27 cellular contexts compared by ENCODE assay signal in the genomic region with DNA sequence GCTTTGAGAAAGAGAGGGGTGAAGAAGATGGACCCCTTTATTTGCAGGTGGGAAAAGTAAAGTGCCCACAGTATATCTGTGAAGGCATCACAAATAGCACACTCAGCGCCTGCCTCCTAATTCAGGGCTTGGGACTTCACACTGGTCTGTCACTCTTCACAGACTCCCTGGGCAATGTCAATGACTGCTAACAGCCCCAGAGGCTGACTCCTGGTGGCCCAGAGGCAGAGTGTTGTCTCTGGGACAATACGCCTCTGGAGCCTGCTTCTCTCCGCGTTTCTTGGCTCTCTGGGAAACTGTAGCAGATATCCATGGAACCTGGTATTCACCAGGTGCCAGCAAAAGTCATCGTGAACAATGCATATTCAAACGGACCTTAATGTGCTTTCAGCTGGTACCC.
DNase-seq lines count a peak whose midpoint lies in the region; ATAC-seq, FAIRE-seq and TF ChIP-seq lines count a peak whose summit lies in the region.
"Had no signal": no experiment of that assay in that cellular context is flagged by ENCODE, and none has a peak within 500 bp of the region (broad histone marks: within the 10 kb centered on the region; RNA-seq: fewer than 3 reads in every experiment).

No MANE protein-coding gene starts in this region.

- H3K27me3 ChIP-seq in ACC112 (ENCODE audit: insufficient read depth, low read length) (no peaks in the 10 kb centered on the region), astrocyte (ENCODE audit: insufficient read depth, low read length) (no peaks in the 10 kb centered on the region)
- H3K27me3 ChIP-seq: BLaER1, ovary, Peyer's patch, tibial nerve had no signal

- H3K27ac ChIP-seq in ACC112 (ENCODE audit: low read depth, low read length) (peak overlapping the region; percentile 57; the same call in 1 of the 2 replicates), astrocyte (ENCODE audit: low read depth, low read length) (peak overlapping the region; percentile 90)
- H3K27ac ChIP-seq: BLaER1, ovary, Peyer's patch, tibial nerve had no signal

- H3K4me3 Mint-ChIP-seq in HFFc6 (no peak overlapping the region), astrocyte (ENCODE audit: unreplicated experiment) (no peak overlapping the region)
- H3K4me3 Mint-ChIP-seq: activated CD4-positive, alpha-beta memory T cell treated with anti-CD3 and anti-CD28 coated beads for 36 hours; activated naive CD8-positive, alpha-beta T cell treated with anti-CD3 and anti-CD28 coated beads for 36 hours; activated T-helper 17 cell treated with anti-CD3 and anti-CD28 coated beads, Interleukin-2, amount 50 U/mL, for 72 hours; central memory CD8-positive, alpha-beta T cell; dendritic cell treated with granulocyte-macrophage colony-stimulating factor and Interleukin-4, amounts not matched to agents 40 ng/mL and 50 ng/mL, for 4 days; T-cell had no signal

- no peaks in the 10 kb centered on the region; the same call in 1 of the 2 replicates for H3K27me3 Mint-ChIP-seq in HFFc6 (ENCODE audit: insufficient read depth)
- H3K27me3 Mint-ChIP-seq in astrocyte (ENCODE audit: low read depth, unreplicated experiment): no peaks in the 10 kb centered on the region
- H3K27me3 Mint-ChIP-seq: activated CD4-positive, alpha-beta memory T cell treated with anti-CD3 and anti-CD28 coated beads for 36 hours; activated naive CD8-positive, alpha-beta T cell treated with anti-CD3 and anti-CD28 coated beads for 36 hours; activated T-helper 17 cell treated with anti-CD3 and anti-CD28 coated beads, Interleukin-2, amount 50 U/mL, for 72 hours; central memory CD8-positive, alpha-beta T cell; dendritic cell treated with granulocyte-macrophage colony-stimulating factor and Interleukin-4, amounts not matched to agents 40 ng/mL and 50 ng/mL, for 4 days; naive thymus-derived CD8-positive, alpha-beta T cell; T-cell had no signal

- H4K20me1 ChIP-seq in astrocyte (ENCODE audit: insufficient read depth, low read length): no peaks in the 10 kb centered on the region
- H4K20me1 ChIP-seq: BLaER1 had no signal

- H3K27ac Mint-ChIP-seq in HFFc6: peak overlapping the region; percentile 74
- peak overlapping the region; percentile 58 for H3K27ac Mint-ChIP-seq in astrocyte (ENCODE audit: unreplicated experiment)
- H3K27ac Mint-ChIP-seq: activated CD4-positive, alpha-beta memory T cell treated with anti-CD3 and anti-CD28 coated beads for 36 hours; activated naive CD8-positive, alpha-beta T cell treated with anti-CD3 and anti-CD28 coated beads for 36 hours; activated T-helper 17 cell treated with anti-CD3 and anti-CD28 coated beads, Interleukin-2, amount 50 U/mL, for 72 hours; dendritic cell treated with granulocyte-macrophage colony-stimulating factor and Interleukin-4, amounts not matched to agents 40 ng/mL and 50 ng/mL, for 4 days; naive thymus-derived CD8-positive, alpha-beta T cell; T-cell had no signal

- H3K9ac ChIP-seq in astrocyte (ENCODE audit: low read length): peak overlapping the region; percentile 70
- H3K9ac ChIP-seq: BLaER1 had no signal

- H3K4me1 ChIP-seq in ACC112 (ENCODE audit: control insufficient read depth, insufficient read depth, low read length, unreplicated experiment) (peaks cover 17% of the 10 kb centered on the region), astrocyte (ENCODE audit: insufficient read depth, low read length) (peaks cover 19% of the 10 kb centered on the region)
- H3K4me1 ChIP-seq: BLaER1, Peyer's patch, tibial nerve had no signal

- no peaks in the 10 kb centered on the region for H3K36me3 Mint-ChIP-seq in HFFc6 (ENCODE audit: low read depth)
- no peaks in the 10 kb centered on the region for H3K36me3 Mint-ChIP-seq in astrocyte (ENCODE audit: low read depth, unreplicated experiment)

- H3K9me3 Mint-ChIP-seq in HFFc6 (no peaks in the 10 kb centered on the region; the same call in 1 of the 2 replicates), astrocyte (ENCODE audit: unreplicated experiment) (peaks cover 1% of the 10 kb centered on the region)
- H3K9me3 Mint-ChIP-seq: activated CD4-positive, alpha-beta memory T cell treated with anti-CD3 and anti-CD28 coated beads for 36 hours; activated naive CD8-positive, alpha-beta T cell treated with anti-CD3 and anti-CD28 coated beads for 36 hours; activated T-helper 17 cell treated with anti-CD3 and anti-CD28 coated beads, Interleukin-2, amount 50 U/mL, for 72 hours; central memory CD8-positive, alpha-beta T cell; dendritic cell treated with granulocyte-macrophage colony-stimulating factor and Interleukin-4, amounts not matched to agents 40 ng/mL and 50 ng/mL, for 4 days; naive thymus-derived CD8-positive, alpha-beta T cell; T-cell had no signal

- no peak overlapping the region for H3K4me3 ChIP-seq in ACC112 (ENCODE audit: low read depth, low read length)
- no peak overlapping the region for H3K4me3 ChIP-seq in astrocyte (ENCODE audit: insufficient read depth, low read depth, low read length)
- H3K4me3 ChIP-seq: BLaER1, ovary, Peyer's patch, tibial nerve had no signal

- in situ Hi-C loops in G401 (cut with HindIII; ENCODE audit: low sequenced_read_pairs): no loop called here

- H3K9me3 ChIP-seq in astrocyte (ENCODE audit: insufficient read depth, low read depth, low read length): no peaks in the 10 kb centered on the region
- H3K9me3 ChIP-seq: BLaER1, Peyer's patch, tibial nerve had no signal

- ATAC-seq in GM21423 (IDR thresholded peaks at IDR 0.05; ENCODE audit: unreplicated experiment): no peak
- ATAC-seq: activated T-helper 17 cell treated with anti-CD3 and anti-CD28 coated beads, Interleukin-2, amount 50 U/mL, for 72 hours; left ventricle myocardium superior; naive thymus-derived CD8-positive, alpha-beta T cell; T-cell had no signal

- H3K4me2 ChIP-seq in astrocyte (ENCODE audit: low read length): peak overlapping the region; percentile 65
- H3K4me2 ChIP-seq: BLaER1 had no signal

- H2AFZ ChIP-seq in ACC112 (ENCODE audit: low read length, unreplicated experiment) (no peak overlapping the region), astrocyte (ENCODE audit: low read depth, low read length) (peak overlapping the region; percentile 45)

- no peak for FAIRE-seq in astrocyte (lab: Jason Lieb, UNC)
- FAIRE-seq: GM18507 had no signal

- H3K36me3 ChIP-seq in ACC112 (ENCODE audit: insufficient read depth, low read length): no peaks in the 10 kb centered on the region
- H3K36me3 ChIP-seq in astrocyte (ENCODE audit: insufficient read depth, low read length): no peaks in the 10 kb centered on the region
- H3K36me3 ChIP-seq: BLaER1, ovary, Peyer's patch, tibial nerve had no signal

- H3K4me1 Mint-ChIP-seq in HFFc6 (ENCODE audit: low read depth) (peaks cover 19% of the 10 kb centered on the region), astrocyte (ENCODE audit: low read depth, unreplicated experiment) (peaks cover 19% of the 10 kb centered on the region)
- H3K4me1 Mint-ChIP-seq: activated naive CD8-positive, alpha-beta T cell treated with anti-CD3 and anti-CD28 coated beads for 36 hours; T-cell had no signal

- no peak for DNase-seq in HFFc6
- DNase-seq in astrocyte (ENCODE audit: low read depth): peak; percentile 1
- peak; percentile 57 for DNase-seq in islet precursor cell
- DNase-seq in NCI-H2196 treated with DMSO at 0.1 percent for 48 hours (lab: John Stamatoyannopoulos, UW; ENCODE audit: unreplicated experiment): no peak
- no peak for DNase-seq in G401 (ENCODE audit: low spot score)
- DNase-seq: activated CD4-positive, alpha-beta memory T cell treated with anti-CD3 and anti-CD28 coated beads for 36 hours; activated CD4-positive, CD25-positive, alpha-beta regulatory T cell; activated naive CD8-positive, alpha-beta T cell treated with anti-CD3 and anti-CD28 coated beads for 36 hours; aorta; DMS79 treated with DMSO at 0.1 percent for 48 hours; left ventricle myocardium superior; naive thymus-derived CD8-positive, alpha-beta T cell; NCI-H1694; NCI-H526; ovary; Peyer's patch; SIG-M5; stimulated activated CD4-positive, alpha-beta T cell treated with anti-CD3 and anti-CD28 coated beads, Interleukin-2, amount 100 ng/mL, for 24 hours; T-cell had no signal

- H3K79me2 ChIP-seq in ACC112 (ENCODE audit: control insufficient read depth, insufficient read depth, low read length, unreplicated experiment) (no peaks in the 10 kb centered on the region), astrocyte (ENCODE audit: insufficient read depth, low read length) (no peaks in the 10 kb centered on the region)

- TF ChIP-seq CTCF in HFFc6 (IDR thresholded peaks at IDR 0.05) (no peak), astrocyte (IDR thresholded peaks at IDR 0.05; ENCODE audit: insufficient read depth, low read depth, low read length) (no peak)

Comparison
In these comparisons a context has a peak if more than half of its experiments do, and no peak if none do; other contexts are left out.
1. DNase-seq: peak in astrocyte (single experiment) and islet precursor cell (single experiment); none in HFFc6 (single experiment), NCI-H2196 treated with DMSO at 0.1 percent for 48 hours (single experiment) and G401 (single experiment).